26 cellular contexts compared by ENCODE assay signal in genomic region chr12:93634416-93634815, GRCh38. TPM values are rescaled to one million over a fixed set of nuclear protein-coding genes. Genes with fewer than 3 reads are reported as not detected.
A peak's percentile ranks its signal among the peaks of the same experiment; 100 is the strongest.
DNase-seq lines count a peak whose midpoint lies in the region; ATAC-seq and TF ChIP-seq lines count a peak whose summit lies in the region.
"Had no signal": no experiment of that assay in that cellular context is flagged by ENCODE, and none has a peak within 500 bp of the region (broad histone marks: within the 10 kb centered on the region; RNA-seq: fewer than 3 reads in every experiment).

No MANE protein-coding gene starts in this region.

- H2AFZ ChIP-seq in GM23248 = peak overlapping the region; percentile 54

- peak overlapping the region; percentile 48 for H3K27ac ChIP-seq in GM23248
- H3K27ac ChIP-seq: cardiac muscle cell, dorsolateral prefrontal cortex, heart left ventricle, skin epidermis, tibial artery had no signal

- no peak overlapping the region for H3K4me3 Mint-ChIP-seq in activated naive CD8-positive, alpha-beta T cell treated with anti-CD3 and anti-CD28 coated beads, Interleukin-2, amount 50 U/mL, for 24 hours
- H3K4me3 Mint-ChIP-seq: activated naive CD8-positive, alpha-beta T cell treated with anti-CD3 and anti-CD28 coated beads, Interleukin-2, amount 10 ng/mL, durations not matched to agents 7 days and 5 days; activated T-helper 1 cell treated with anti-CD3 and anti-CD28 coated beads, Interleukin-12 subunit alpha, Interleukin-12 subunit beta, Interleukin-2, Interleukin-4 antibody, amounts not matched to agents 30 ng/mL and 10 ng/mL and 1 ng/mL, durations not matched to agents 14 hours and 24 hours and 36 hours had no signal

- H3K27me3 ChIP-seq in GM23248 (replicated peaks; ENCODE audit: insufficient read depth) = no peaks in the 10 kb centered on the region
- H3K27me3 ChIP-seq: cardiac muscle cell, heart left ventricle, tibial artery had no signal

- H3K4me1 ChIP-seq in GM23248 (ENCODE audit: insufficient read depth) = peaks cover 21% of the 10 kb centered on the region
- H3K4me1 ChIP-seq: heart left ventricle, tibial artery had no signal

- H3K9me3 ChIP-seq in GM23248 (ENCODE audit: low read depth) = no peaks in the 10 kb centered on the region

- no peak for TF ChIP-seq CTCF in fibroblast of pulmonary artery (IDR thresholded peaks at IDR 0.05; ENCODE audit: low read length, missing control alignments)

- peaks cover 19% of the 10 kb centered on the region for H3F3A ChIP-seq in GM23248 (ENCODE audit: insufficient read depth)

- in situ Hi-C loops in GM23248 (cut with MboI) = no loop called here

- H3K9me2 ChIP-seq in GM23248 (ENCODE audit: insufficient read depth) = no peaks in the 10 kb centered on the region

- H3K9me3 Mint-ChIP-seq in activated naive CD8-positive, alpha-beta T cell treated with anti-CD3 and anti-CD28 coated beads, Interleukin-2, amount 50 U/mL, for 24 hours = peaks cover 9% of the 10 kb centered on the region

- DNase-seq in GM23248 = peak; percentile 83
- peak; percentile 53 for DNase-seq in amniotic epithelial cell (ENCODE audit: low read depth)
- DNase-seq in fibroblast of pulmonary artery (ENCODE audit: low read depth) = peak; percentile 24
- DNase-seq in stromal cell of bone marrow (ENCODE audit: low read depth) = peak; percentile 93
- no peak for DNase-seq in activated naive CD8-positive, alpha-beta T cell treated with anti-CD3 and anti-CD28 coated beads, Interleukin-2, amount 50 U/mL, for 24 hours
- DNase-seq: activated CD4-positive, alpha-beta T cell treated with anti-CD3 and anti-CD28 coated beads for 1 hour; activated naive CD8-positive, alpha-beta T cell treated with anti-CD3 and anti-CD28 coated beads, Interleukin-2, amount 10 ng/mL, durations not matched to agents 7 days and 5 days; DMS79 treated with DMSO at 0.1 percent for 48 hours; dorsolateral prefrontal cortex; heart left ventricle; KBM-7; left ventricle myocardium superior; MV-4-11; NCI-H1694; NCI-H2171 treated with DMSO at 0.1 percent for 48 hours; NCI-H526 treated with DMSO at 0.1 percent for 48 hours; Right ventricle myocardium superior; stimulated activated CD4-positive, alpha-beta T cell treated with anti-CD3 and anti-CD28 coated beads, Interleukin-2, amount 100 ng/mL, for 24 hours; stimulated activated naive CD4-positive, alpha-beta T cell; tibial artery had no signal

- H3K4me3 ChIP-seq in GM23248 (0 out of 2 replicates have a peak overlapping the region, but pooled peaks have one; percentile 2), fibroblast of pulmonary artery (replicated peaks; ENCODE audit: low read depth, low read length) (no peak overlapping the region)
- H3K4me3 ChIP-seq: cardiac muscle cell, dorsolateral prefrontal cortex, heart left ventricle, skin epidermis, tibial artery had no signal

- H3K27me3 Mint-ChIP-seq in activated naive CD8-positive, alpha-beta T cell treated with anti-CD3 and anti-CD28 coated beads, Interleukin-2, amount 50 U/mL, for 24 hours = peaks cover 22% of the 10 kb centered on the region

- H3K36me3 Mint-ChIP-seq in activated naive CD8-positive, alpha-beta T cell treated with anti-CD3 and anti-CD28 coated beads, Interleukin-2, amount 50 U/mL, for 24 hours (ENCODE audit: low read depth) = peaks cover 3% of the 10 kb centered on the region

- H3K4me2 ChIP-seq in GM23248 (ENCODE audit: unreplicated experiment) = peak overlapping the region; percentile 29

- no peaks in the 10 kb centered on the region for H3K4me1 Mint-ChIP-seq in activated naive CD8-positive, alpha-beta T cell treated with anti-CD3 and anti-CD28 coated beads, Interleukin-2, amount 50 U/mL, for 24 hours
- H3K4me1 Mint-ChIP-seq: activated naive CD8-positive, alpha-beta T cell treated with anti-CD3 and anti-CD28 coated beads, Interleukin-2, amount 10 ng/mL, durations not matched to agents 7 days and 5 days had no signal

- WGBS in GM23248 (ENCODE audit: low coverage in 1 of 2, low lambda C conversion rate in 2 of 2, missing lambda C conversion rate in 2 of 2), 2 experiments = 19 to 20% methylated on average over 3 of the region's 3 CpGs

- H3K27ac Mint-ChIP-seq in activated naive CD8-positive, alpha-beta T cell treated with anti-CD3 and anti-CD28 coated beads, Interleukin-2, amount 50 U/mL, for 24 hours = no peak overlapping the region
- H3K27ac Mint-ChIP-seq: activated naive CD8-positive, alpha-beta T cell treated with anti-CD3 and anti-CD28 coated beads, Interleukin-2, amount 10 ng/mL, durations not matched to agents 7 days and 5 days; activated T-helper 1 cell treated with anti-CD3 and anti-CD28 coated beads, Interleukin-12 subunit alpha, Interleukin-12 subunit beta, Interleukin-2, Interleukin-4 antibody, amounts not matched to agents 30 ng/mL and 10 ng/mL and 1 ng/mL, durations not matched to agents 14 hours and 24 hours and 36 hours; progenitor cell of endocrine pancreas had no signal

- no peaks in the 10 kb centered on the region for H3K79me2 ChIP-seq in GM23248 (ENCODE audit: insufficient read depth)

- H3K9ac ChIP-seq in GM23248 = peak overlapping the region; percentile 31

- H4K20me1 ChIP-seq in GM23248 (ENCODE audit: insufficient read depth) = no peaks in the 10 kb centered on the region

- ATAC-seq in GM21576 (IDR thresholded peaks at IDR 0.05; ENCODE audit: unreplicated experiment) (no peak), GM18870 (IDR thresholded peaks at IDR 0.05; ENCODE audit: unreplicated experiment) (no peak)
- no peak for ATAC-seq in activated naive CD8-positive, alpha-beta T cell treated with anti-CD3 and anti-CD28 coated beads, Interleukin-2, amount 50 U/mL, for 24 hours
- ATAC-seq: heart left ventricle, left ventricle myocardium superior had no signal

- no peaks in the 10 kb centered on the region for H3K36me3 ChIP-seq in GM23248 (ENCODE audit: low read depth)
- H3K36me3 ChIP-seq: cardiac muscle cell, heart left ventricle, tibial artery had no signal

RNA-seq across cellular contexts. Expression of gene CRADD, which starts 42.8 kb away (rescaled TPM):
- 12.9 and 21.5 TPM in 2 replicates for total RNA-seq in GM23248 (2014; rRNA removed; shearing (Covaris generic))
- 18.6 and 19.6 TPM in 2 replicates for polyA plus RNA-seq in GM23248 (2016; fragmentation: Nextera tagmentation; extraction: Ambion mirVana)
